In the genomic region with DNA sequence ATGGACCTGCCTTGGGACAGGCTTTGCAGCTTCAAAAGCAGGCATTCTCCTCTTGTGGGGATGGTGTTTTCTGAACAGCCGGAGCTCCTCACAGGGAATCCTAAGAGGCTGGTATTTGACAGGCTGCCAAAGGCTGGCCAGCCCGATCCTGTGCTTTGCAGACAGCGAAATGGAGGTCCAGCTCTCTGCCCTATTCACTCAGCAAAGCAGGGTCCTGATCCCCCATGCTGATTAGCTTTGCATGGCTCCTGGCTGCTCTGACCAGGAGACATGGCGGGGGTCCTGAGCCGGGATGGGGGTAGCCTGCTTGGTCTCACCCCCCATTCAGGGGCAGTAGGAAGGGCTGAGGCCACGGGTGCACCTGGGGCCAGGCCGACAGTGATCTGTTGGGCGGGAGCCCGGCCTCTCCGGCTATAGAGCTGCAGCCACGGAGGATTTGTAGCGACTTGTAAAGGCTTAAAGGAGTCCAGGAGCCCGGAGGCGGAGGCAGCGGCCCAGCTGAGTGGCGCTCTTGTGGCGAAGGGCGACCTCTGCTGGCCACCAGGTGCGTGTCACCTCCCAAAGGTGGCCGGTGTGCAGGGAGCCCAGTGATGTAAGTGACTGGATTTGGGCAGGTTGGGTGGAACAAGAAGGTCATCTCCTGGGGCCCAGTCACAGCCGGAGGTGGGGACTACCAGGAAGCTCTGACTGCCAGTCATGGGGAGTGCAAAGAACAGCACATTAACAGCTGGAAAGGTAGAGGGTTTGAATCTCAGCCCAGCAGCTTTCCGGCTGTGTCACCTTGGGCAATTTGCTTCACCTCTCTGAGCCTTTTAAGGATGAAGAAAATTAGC, we compare ENCODE assay signal across 8 cellular contexts.
A peak's percentile ranks its signal among the peaks of the same experiment; 100 is the strongest.
DNase-seq lines count a peak whose midpoint lies in the region; ATAC-seq and TF ChIP-seq lines count a peak whose summit lies in the region.

No MANE protein-coding gene starts in this region.

- WGBS in right cardiac atrium, result 12% methylated on average over 22 of the region's 22 CpGs

- DNase-seq in GM03348 (ENCODE audit: low spot score) (peak; percentile 89), HEK293T (ENCODE audit: extremely low spot score) (peak; percentile 84), NCI-H1105 treated with DMSO at 0.1 percent for 48 hours (lab: John Stamatoyannopoulos, UW) (peak; percentile 59), T-helper 2 cell (peak; percentile 36 to 75 (median 63)), anterior cingulate cortex (lab: John Stamatoyannopoulos, UW) (peak in 56 of 58 donors; percentile 30 to 89 (median 74)), right cardiac atrium (peak; percentile 87 to 96 (median 93)), retina (peak; percentile 93)

- ATAC-seq in right cardiac atrium (peak; percentile 73 to 77), GM19324 (IDR thresholded peaks at IDR 0.05; ENCODE audit: low FRiP score, unreplicated experiment) (no peak)

- CTCF ChIA-PET in HEK293T (lab: Yijun Ruan, JAX), result interaction anchor here (0.6 to 1.4 kb wide), 28 partner anchors 8 to 1166 kb away, joined by 3 to 7 read pairs (median 4); partner anchors contain the start of gene POLR3A

- no peaks in the 10 kb centered on the region for H3K27me3 ChIP-seq in right cardiac atrium (ENCODE audit: control insufficient read depth, insufficient read depth)

- intact Hi-C loops in right cardiac atrium (cut with DNase I), result loop anchor here (5.0 to 10.0 kb wide), 9 partner anchors 51 to 1151 kb away; no protein-coding TSS in a partner anchor

- POLR2A ChIA-PET in HEK293T (lab: Yijun Ruan, JAX), result interaction anchor here (1.1 to 1.6 kb wide), 2 partner anchors 220 to 222 kb away, joined by 3 to 6 read pairs; no protein-coding TSS in a partner anchor

- peaks cover 28% of the 10 kb centered on the region for H3K4me1 ChIP-seq in right cardiac atrium (ENCODE audit: control insufficient read depth, insufficient read depth, low read length)

- peak overlapping the region; percentile 39 for H3K27ac ChIP-seq in right cardiac atrium (ENCODE audit: low read length)

- no peaks in the 10 kb centered on the region for H3K9me3 ChIP-seq in right cardiac atrium (ENCODE audit: control insufficient read depth, low read length)

- H3K4me3 ChIP-seq in right cardiac atrium (ENCODE audit: low read length), result no peak overlapping the region

TF ChIP-seq in HEK293T, 16 proteins besides CTCF, POLR2A, EP300 and RAD21:
- TF ChIP-seq NFRKB (IDR thresholded peaks at IDR 0.05) (no peak), SP1 (IDR thresholded peaks at IDR 0.05) (no peak), CTBP1 (IDR thresholded peaks at IDR 0.05; ENCODE audit: borderline replicate concordance) (no peak)
